ENCODE assay signal across 11 cellular contexts in the genomic region with DNA sequence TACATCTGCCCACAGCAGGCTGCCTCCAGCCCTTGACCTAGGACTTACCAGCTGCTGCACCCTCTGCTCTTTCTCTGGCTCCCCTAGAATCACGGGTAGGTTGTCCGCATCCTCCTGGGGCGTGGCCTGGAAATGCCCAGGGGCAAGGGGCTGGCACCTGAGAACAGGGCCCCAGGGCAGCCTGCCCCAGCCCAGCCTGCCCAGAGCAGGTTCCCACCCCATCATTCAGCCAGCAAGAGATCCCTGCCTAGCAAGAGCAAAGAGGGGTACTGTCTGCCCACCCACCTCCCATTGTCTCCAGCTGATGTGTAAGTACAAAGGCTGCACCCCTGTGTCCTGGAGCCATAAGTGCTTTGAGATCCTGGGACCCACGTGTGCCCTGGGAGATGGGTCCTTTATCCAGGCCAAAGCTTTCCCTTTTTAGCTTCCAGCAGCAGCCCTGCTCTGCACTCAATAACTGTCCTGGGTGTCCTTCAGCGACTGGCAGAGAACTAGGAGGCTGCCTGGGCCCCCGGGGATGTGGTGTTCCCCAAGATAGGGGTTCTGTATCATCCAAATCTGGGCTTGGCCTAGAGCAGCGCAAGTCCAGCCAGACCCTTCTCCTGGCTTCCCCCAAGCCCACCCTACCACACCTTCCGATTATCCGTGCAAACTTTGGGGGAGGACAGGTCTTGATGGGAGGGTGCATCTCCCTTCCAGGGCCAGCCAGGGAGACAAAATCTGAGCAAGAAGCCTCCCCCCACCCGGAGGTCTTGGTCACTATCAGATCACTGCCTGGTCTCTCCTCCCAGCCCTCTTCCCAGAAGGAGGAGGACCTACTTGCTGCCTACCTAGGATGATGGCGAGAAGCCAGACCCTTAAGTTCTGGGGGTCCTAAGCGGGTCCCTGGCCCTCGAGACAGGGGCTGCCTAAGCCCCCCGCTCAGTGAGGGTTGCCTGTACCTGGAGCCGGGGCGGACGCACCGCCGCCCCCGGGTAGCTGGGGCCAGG. TPM values are rescaled to one million over a fixed set of nuclear protein-coding genes. Genes with fewer than 3 reads are reported as not detected.
DNase-seq lines count a peak whose midpoint lies in the region; ATAC-seq, FAIRE-seq and TF ChIP-seq lines count a peak whose summit lies in the region.
"Had no signal": no experiment of that assay in that cellular context is flagged by ENCODE, and none has a peak within 500 bp of the region (broad histone marks: within the 10 kb centered on the region; RNA-seq: fewer than 3 reads in every experiment).

No MANE protein-coding gene starts in this region.

- TF ChIP-seq CTCF in CD14-positive monocyte (IDR thresholded peaks at IDR 0.05) (no peak), left ventricle myocardium inferior (IDR thresholded peaks at IDR 0.05; ENCODE audit: borderline replicate concordance) (no peak), progenitor cell of endocrine pancreas (IDR thresholded peaks at IDR 0.05; ENCODE audit: unreplicated experiment) (no peak)

- no peaks in the 10 kb centered on the region for H3K9me3 ChIP-seq in SJSA1 (replicated peaks)
- H3K9me3 ChIP-seq in left ventricle myocardium inferior (replicated peaks): no peaks in the 10 kb centered on the region
- H3K9me3 ChIP-seq: HAP-1 had no signal

- H3K36me3 ChIP-seq in SJSA1 (no peaks in the 10 kb centered on the region), left ventricle myocardium inferior (no peaks in the 10 kb centered on the region)
- H3K36me3 ChIP-seq: HAP-1 had no signal

- FAIRE-seq in GM12891 (lab: Jason Lieb, UNC): no peak
- FAIRE-seq: endometrium had no signal

- DNase-seq in CD14-positive monocyte (ENCODE audit: low spot score) (peak; percentile 15), SJSA1 (ENCODE audit: low read depth in 1 of 2, low spot score in 2 of 2) (no peak), left ventricle myocardium inferior (no peak), progenitor cell of endocrine pancreas (ENCODE audit: low spot score, unreplicated experiment) (no peak), GM12891 (ENCODE audit: insufficient read length, low spot score) (no peak)
- DNase-seq: NCI-H1092 had no signal

- H3K27me3 Mint-ChIP-seq in CD14-positive monocyte (ENCODE audit: low read depth in 3 of 3) (peaks cover 46 to 59% (median 52%) of the 10 kb centered on the region in 3 donors), progenitor cell of endocrine pancreas (peaks cover 13% of the 10 kb centered on the region)

- H3K4me3 ChIP-seq in SJSA1 (peak overlapping the region; percentile 19; the same call in 1 of the 2 replicates), left ventricle myocardium inferior (peak overlapping the region; percentile 74)
- H3K4me3 ChIP-seq: HAP-1 had no signal

- H3K4me1 Mint-ChIP-seq in CD14-positive monocyte (peaks cover 45% of the 10 kb centered on the region), progenitor cell of endocrine pancreas (ENCODE audit: low read depth) (peaks cover 8% of the 10 kb centered on the region)

- H3K27ac Mint-ChIP-seq in CD14-positive monocyte: peak overlapping the region in 1 of 7 donors; percentile 8
- H3K27ac Mint-ChIP-seq in progenitor cell of endocrine pancreas: no peak overlapping the region

- H3K4me3 Mint-ChIP-seq in CD14-positive monocyte: peak overlapping the region in 1 of 2 donors; percentile 77
- peak overlapping the region; percentile 70 for H3K4me3 Mint-ChIP-seq in progenitor cell of endocrine pancreas (ENCODE audit: low read depth)

- H3K27me3 ChIP-seq in SJSA1 (replicated peaks): peaks cover 63% of the 10 kb centered on the region
- H3K27me3 ChIP-seq in left ventricle myocardium inferior (ENCODE audit: low read depth): peaks cover 50% of the 10 kb centered on the region

- H3K9me3 Mint-ChIP-seq in CD14-positive monocyte (peaks cover 0 to 5% (median 2%) of the 10 kb centered on the region in 7 donors), progenitor cell of endocrine pancreas (ENCODE audit: low read depth) (no peaks in the 10 kb centered on the region)

- no peak overlapping the region for H3K27ac ChIP-seq in SJSA1
- H3K27ac ChIP-seq in left ventricle myocardium inferior (replicated peaks): peak overlapping the region; percentile 72

- peaks cover 7% of the 10 kb centered on the region for H3K4me1 ChIP-seq in SJSA1 (replicated peaks)
- H3K4me1 ChIP-seq in left ventricle myocardium inferior: peaks cover 18% of the 10 kb centered on the region
- H3K4me1 ChIP-seq: HAP-1 had no signal

- no peak for ATAC-seq in HG02852 (IDR thresholded peaks at IDR 0.05; ENCODE audit: unreplicated experiment)
- ATAC-seq in GM18511 (IDR thresholded peaks at IDR 0.05; ENCODE audit: unreplicated experiment): no peak
- ATAC-seq in GM21360 (IDR thresholded peaks at IDR 0.05; ENCODE audit: unreplicated experiment): no peak

- peaks cover 18 to 26% of the 10 kb centered on the region in 2 donors for H3K36me3 Mint-ChIP-seq in CD14-positive monocyte
- H3K36me3 Mint-ChIP-seq in progenitor cell of endocrine pancreas (ENCODE audit: insufficient read depth): peaks cover 10% of the 10 kb centered on the region

- no peak for TF ChIP-seq POLR2A in GM12891 (IDR thresholded peaks at IDR 0.05; ENCODE audit: low read depth, low read length)

- intact Hi-C loops in CD14-positive monocyte (cut with micrococcal nuclease): no loop called here
- intact Hi-C loops in left ventricle myocardium inferior (cut with micrococcal nuclease): no loop called here

TF ChIP-seq in GM12891, 5 proteins besides CTCF, POLR2A, EP300 and RAD21:
- no peak for TF ChIP-seq PAX5 (IDR thresholded peaks at IDR 0.05; ENCODE audit: insufficient read depth, low read length, severe bottlenecking)
- TF ChIP-seq TAF1 (IDR thresholded peaks at IDR 0.05; ENCODE audit: low read depth, low read length): no peak
- TF ChIP-seq POLR2AphosphoS5 (IDR thresholded peaks at IDR 0.05; ENCODE audit: low read depth, low read length): no peak; the same call in 1 of the 2 replicates
- TF ChIP-seq SPI1 (IDR thresholded peaks at IDR 0.05; ENCODE audit: low read depth, low read length): no peak
- no peak for TF ChIP-seq POU2F2 (IDR thresholded peaks at IDR 0.05; ENCODE audit: low read depth, low read length)

RNA-seq across cellular contexts. Expression of a gene that starts 4.9 kb away (rescaled TPM):
- polyA plus RNA-seq in CD14-positive monocyte: under 1 TPM; 0.10 to 0.18 TPM
- 0.05 TPM in 1 of 2 replicates, not detected in the other for total RNA-seq in SJSA1 (2014; rRNA removed; shearing (Covaris generic))
- total RNA-seq in left ventricle myocardium inferior (12.8 TPM), progenitor cell of endocrine pancreas (101 and 105 TPM in 2 replicates)
- polyA plus RNA-seq in GM12891 (2012; ENCODE audit: low read depth, missing spikeins): 11.0 TPM

RNA-seq across cellular contexts. Expression of a gene that starts 28.3 kb away (rescaled TPM):
- polyA plus RNA-seq in CD14-positive monocyte: 100 to 1,000 TPM; 241 to 251 TPM
- 73.9 and 81.0 TPM in 2 replicates for total RNA-seq in SJSA1 (2014; rRNA removed; shearing (Covaris generic))
- 55.2 TPM for total RNA-seq in left ventricle myocardium inferior
- 89.6 and 95.7 TPM in 2 replicates for total RNA-seq in progenitor cell of endocrine pancreas
- polyA plus RNA-seq in GM12891 (2012; ENCODE audit: low read depth, missing spikeins): 122 TPM

RNA-seq across cellular contexts. Expression of a gene that starts 43.0 kb away (rescaled TPM):
- 1 to 10 TPM; 4.2 to 7.5 TPM for polyA plus RNA-seq in CD14-positive monocyte
- total RNA-seq in SJSA1 (2014; rRNA removed; shearing (Covaris generic)): not detected in 2 replicates
- total RNA-seq in left ventricle myocardium inferior (0.05 TPM), progenitor cell of endocrine pancreas (not detected in 2 replicates)
- 0.15 TPM for polyA plus RNA-seq in GM12891 (2012; ENCODE audit: low read depth, missing spikeins)

Comparison
In these comparisons a context has a peak if more than half of its experiments do, and no peak if none do; other contexts are left out.
1. RNA of a gene that starts 4.9 kb away (total RNA-seq): 101 to 105 TPM in progenitor cell of endocrine pancreas and 12.8 TPM in left ventricle myocardium inferior (single experiment); 0.05 TPM in SJSA1; every median in the first group is over 10 times any median in the second.